In genomic region chr12:6492838-6493579, GRCh38 we compare ENCODE assay signal across 1 cellular context.
A peak's percentile ranks its signal among the peaks of the same experiment; 100 is the strongest.
TF ChIP-seq lines count a peak whose summit lies in the region.

TSS of gene MRPL51 (minus strand) at chr12:6493262. CDS start at chr12:6493136, 126 bp downstream.

TF ChIP-seq in HepG2, 621 proteins besides CTCF, POLR2A, EP300 and RAD21 (continued from another document and continues in another):
- peak; percentile 34 for TF ChIP-seq HCFC1 (IDR thresholded peaks at IDR 0.05; ENCODE audit: low read depth, low read length)
- TF ChIP-seq NCOA1 (CRISPR knock-in tag; IDR thresholded peaks at IDR 0.05) = peak; percentile 35; the same call in 1 of the 2 replicates
- TF ChIP-seq ZNF816 (CRISPR knock-in tag; IDR thresholded peaks at IDR 0.05; ENCODE audit: borderline replicate concordance) = 0 out of 2 replicates have a peak, but pooled peaks have one; percentile 8
- peak; percentile 55 for TF ChIP-seq CREB1 (IDR thresholded peaks at IDR 0.05)
- peak; percentile 89 for TF ChIP-seq CREB1 (CRISPR knock-in tag; IDR thresholded peaks at IDR 0.05)
- TF ChIP-seq ZNF891 (CRISPR knock-in tag; IDR thresholded peaks at IDR 0.05) = no peak
- TF ChIP-seq ZXDC (CRISPR knock-in tag; IDR thresholded peaks at IDR 0.05) = 0 out of 2 replicates have a peak, but pooled peaks have one; percentile 69
- TF ChIP-seq TFAP4 (IDR thresholded peaks at IDR 0.05; ENCODE audit: borderline replicate concordance, low read depth) = peak; percentile 82; the same call in 1 of the 2 replicates
- peak; percentile 79 for TF ChIP-seq CREM (IDR thresholded peaks at IDR 0.05)
- TF ChIP-seq CREM (CRISPR knock-in tag; IDR thresholded peaks at IDR 0.05) = no peak
- TF ChIP-seq MXD4 (CRISPR knock-in tag; IDR thresholded peaks at IDR 0.05) = 0 out of 2 replicates have a peak, but pooled peaks have one; percentile 66
- TF ChIP-seq ZNF496 (CRISPR knock-in tag; IDR thresholded peaks at IDR 0.05; ENCODE audit: insufficient replicate concordance) = no peak
- peak; percentile 26; the same call in 1 of the 2 replicates for TF ChIP-seq CENPT (CRISPR knock-in tag; IDR thresholded peaks at IDR 0.05; ENCODE audit: low read depth)
- TF ChIP-seq PHF20 (CRISPR knock-in tag; IDR thresholded peaks at IDR 0.05) = peak; percentile 92
- peak; percentile 53; the same call in 1 of the 2 replicates for TF ChIP-seq ZNF724P (CRISPR knock-in tag; IDR thresholded peaks at IDR 0.05; ENCODE audit: borderline replicate concordance)
- TF ChIP-seq ZNF569 (CRISPR knock-in tag; IDR thresholded peaks at IDR 0.05; ENCODE audit: borderline replicate concordance) = no peak
- peak; percentile 89 for TF ChIP-seq SAP130 (CRISPR knock-in tag; IDR thresholded peaks at IDR 0.05; ENCODE audit: low read depth)
- TF ChIP-seq JARID2 (CRISPR knock-in tag; IDR thresholded peaks at IDR 0.05; ENCODE audit: insufficient replicate concordance) = peak; percentile 38
- no peak for TF ChIP-seq HDAC6 (IDR thresholded peaks at IDR 0.05; ENCODE audit: low read depth, low read length)
- TF ChIP-seq ELF1 (CRISPR knock-in tag; IDR thresholded peaks at IDR 0.05) = peak; percentile 88
- TF ChIP-seq ZNF362 (CRISPR knock-in tag; IDR thresholded peaks at IDR 0.05; ENCODE audit: borderline replicate concordance) = no peak; the same call in 1 of the 2 replicates
- TF ChIP-seq ZNF432 (CRISPR knock-in tag; IDR thresholded peaks at IDR 0.05; ENCODE audit: borderline replicate concordance) = no peak
- no peak for TF ChIP-seq AFF4 (CRISPR knock-in tag; IDR thresholded peaks at IDR 0.05)
- no peak; the same call in none of the 2 replicates for TF ChIP-seq NFKB2 (CRISPR knock-in tag; IDR thresholded peaks at IDR 0.05; ENCODE audit: borderline replicate concordance)
- peak; percentile 92 for TF ChIP-seq THAP11 (CRISPR knock-in tag; IDR thresholded peaks at IDR 0.05)
- no peak for TF ChIP-seq SMC3 (IDR thresholded peaks at IDR 0.05; ENCODE audit: low read length)
- TF ChIP-seq CSRNP1 (CRISPR knock-in tag; IDR thresholded peaks at IDR 0.05) = peak; percentile 53; the same call in 1 of the 2 replicates
- TF ChIP-seq THAP8 (CRISPR knock-in tag; IDR thresholded peaks at IDR 0.05; ENCODE audit: borderline replicate concordance) = no peak
- peak; percentile 53; the same call in 1 of the 2 replicates for TF ChIP-seq ZNF572 (CRISPR knock-in tag; IDR thresholded peaks at IDR 0.05)
- TF ChIP-seq ZNF30 (CRISPR knock-in tag; IDR thresholded peaks at IDR 0.05) = no peak
- TF ChIP-seq KLF6 (CRISPR knock-in tag; IDR thresholded peaks at IDR 0.05) = 0 out of 2 replicates have a peak, but pooled peaks have one; percentile 31
- TF ChIP-seq MTA3 (CRISPR knock-in tag; IDR thresholded peaks at IDR 0.05) = no peak
- peak; percentile 28; the same call in 1 of the 2 replicates for TF ChIP-seq RFX5 (IDR thresholded peaks at IDR 0.05; ENCODE audit: low read depth, low read length)
- peak; percentile 82 for TF ChIP-seq TAF1 (CRISPR knock-in tag; IDR thresholded peaks at IDR 0.05)
- no peak for TF ChIP-seq THYN1 (CRISPR knock-in tag; IDR thresholded peaks at IDR 0.05; ENCODE audit: borderline replicate concordance, low read depth)
- TF ChIP-seq NR1H2 (CRISPR knock-in tag; IDR thresholded peaks at IDR 0.05; ENCODE audit: borderline replicate concordance, low read depth) = no peak
- TF ChIP-seq IRF9 (CRISPR knock-in tag; IDR thresholded peaks at IDR 0.05; ENCODE audit: borderline replicate concordance) = no peak
- TF ChIP-seq TRIM24 (CRISPR knock-in tag; IDR thresholded peaks at IDR 0.05) = no peak
- TF ChIP-seq MNT (IDR thresholded peaks at IDR 0.05) = peak; percentile 59
- no peak for TF ChIP-seq U2AF1 (optimal IDR thresholded peaks at IDR 0.05; ENCODE audit: low read depth, low read length)
- TF ChIP-seq HMGXB4 (CRISPR knock-in tag; IDR thresholded peaks at IDR 0.05; ENCODE audit: borderline replicate concordance in 1 of 2, low read depth in 1 of 2) = peak in 1 of 2 experiments; percentile 67; a peak in 3 of 4 replicates
- peak; percentile 69; the same call in 1 of the 2 replicates for TF ChIP-seq BRF2 (CRISPR knock-in tag; IDR thresholded peaks at IDR 0.05)
- TF ChIP-seq ZNF766 (CRISPR knock-in tag; IDR thresholded peaks at IDR 0.05; ENCODE audit: borderline replicate concordance) = 0 out of 2 replicates have a peak, but pooled peaks have one; percentile 13
- no peak for TF ChIP-seq MAF1 (CRISPR knock-in tag; IDR thresholded peaks at IDR 0.05; ENCODE audit: borderline replicate concordance)
- TF ChIP-seq GABPB1 (CRISPR knock-in tag; IDR thresholded peaks at IDR 0.05) = peak; percentile 97
- TF ChIP-seq POLR2AphosphoS5 (IDR thresholded peaks at IDR 0.05; ENCODE audit: low read depth, low read length) = peak; percentile 95
- no peak for TF ChIP-seq TSC22D2 (CRISPR knock-in tag; IDR thresholded peaks at IDR 0.05; ENCODE audit: borderline replicate concordance)
- TF ChIP-seq NR0B2 (CRISPR knock-in tag; IDR thresholded peaks at IDR 0.05) = no peak
